20 cellular contexts compared by ENCODE assay signal in the genomic region with DNA sequence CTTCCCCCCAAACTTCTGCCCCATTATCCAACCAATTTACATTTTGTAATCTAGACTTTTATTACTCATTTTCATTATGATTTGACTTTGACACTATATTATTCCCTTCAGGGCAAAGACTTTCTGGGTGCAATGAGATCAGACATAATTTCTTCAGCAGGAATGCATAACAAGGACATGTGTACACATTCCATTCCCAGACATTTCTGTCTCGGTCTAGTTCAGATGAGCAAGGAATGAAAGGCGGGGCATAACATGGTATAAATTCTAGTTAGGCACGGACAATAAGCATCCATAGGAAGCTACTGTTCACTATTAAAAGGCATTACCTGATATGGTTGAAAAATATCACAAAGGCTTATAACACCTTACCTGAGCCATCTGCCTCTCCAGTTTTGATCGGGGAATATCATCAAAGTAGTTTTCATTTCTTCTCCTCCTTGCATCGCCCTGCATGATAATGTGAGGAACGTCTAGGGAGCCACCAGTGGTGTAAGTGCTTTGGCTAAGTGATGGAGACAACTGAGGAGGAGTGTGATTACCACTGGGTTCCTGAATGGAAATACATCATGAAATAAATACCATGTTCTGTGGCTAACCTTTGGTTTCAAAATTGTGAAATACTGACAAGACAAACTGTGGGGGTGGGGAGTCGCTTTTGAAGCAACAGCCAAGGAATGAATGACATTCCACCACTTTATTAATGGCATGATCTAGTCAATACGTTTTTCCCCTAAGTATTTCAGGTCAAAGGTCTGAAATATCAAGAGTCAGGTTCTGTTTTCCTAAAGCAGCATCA.
DNase-seq lines count a peak whose midpoint lies in the region; ATAC-seq, FAIRE-seq and TF ChIP-seq lines count a peak whose summit lies in the region.
"Had no signal": no experiment of that assay in that cellular context is flagged by ENCODE, and none has a peak within 500 bp of the region (broad histone marks: within the 10 kb centered on the region; RNA-seq: fewer than 3 reads in every experiment).

No MANE protein-coding gene starts in this region.

- no peak overlapping the region for H2AFZ ChIP-seq in mesenchymal stem cell (ENCODE audit: low read depth, low read length)

- H2BK12ac ChIP-seq in mesenchymal stem cell (ENCODE audit: low read length in 2 of 2), result no peak overlapping the region

- no peak overlapping the region for H3K4me3 Mint-ChIP-seq in stimulated activated effector memory CD8-positive, alpha-beta T cell treated with anti-CD3 and anti-CD28 coated beads, Interleukin-12 subunit alpha, Interleukin-12 subunit beta, amount 100 ng/mL, for 72 hours
- H3K4me3 Mint-ChIP-seq: CD4-positive, alpha-beta T cell had no signal

- H3K27me3 ChIP-seq in bronchial epithelial cell (ENCODE audit: control insufficient read depth, insufficient read depth, low read length) (no peaks in the 10 kb centered on the region), mesenchymal stem cell (ENCODE audit: control insufficient read depth in 1 of 2, insufficient read depth in 1 of 2, low read length in 2 of 2) (peaks cover 0 to 5% of the 10 kb centered on the region in 2 experiments)

- ATAC-seq in stimulated activated effector memory CD8-positive, alpha-beta T cell treated with anti-CD3 and anti-CD28 coated beads, Interleukin-12 subunit alpha, Interleukin-12 subunit beta, amount 100 ng/mL, for 72 hours, result no peak
- no peak for ATAC-seq in GM18519 (IDR thresholded peaks at IDR 0.05; ENCODE audit: low FRiP score, unreplicated experiment)

- H3K4me2 ChIP-seq in mesenchymal stem cell (ENCODE audit: low read length, poor library complexity, severe bottlenecking), result no peak overlapping the region

- no peaks in the 10 kb centered on the region for H3K36me3 ChIP-seq in bronchial epithelial cell (ENCODE audit: control insufficient read depth, insufficient read depth, low read length)
- H3K36me3 ChIP-seq in mesenchymal stem cell (ENCODE audit: control insufficient read depth in 1 of 2, insufficient read depth in 2 of 2, low read depth in 1 of 2, low read length in 2 of 2), result no peaks in the 10 kb centered on the region
- H3K36me3 ChIP-seq: BE2C, HAP-1 had no signal

- H3K9me3 ChIP-seq in mesenchymal stem cell (ENCODE audit: control insufficient read depth, low read length), result no peaks in the 10 kb centered on the region
- H3K9me3 ChIP-seq: BE2C, HAP-1 had no signal

- H3K27ac Mint-ChIP-seq in stimulated activated effector memory CD8-positive, alpha-beta T cell treated with anti-CD3 and anti-CD28 coated beads, Interleukin-12 subunit alpha, Interleukin-12 subunit beta, amount 100 ng/mL, for 72 hours, result no peak overlapping the region
- H3K27ac Mint-ChIP-seq: CD4-positive, alpha-beta T cell had no signal

- H2BK15ac ChIP-seq in mesenchymal stem cell (ENCODE audit: low read depth, poor library complexity, severe bottlenecking), result no peak overlapping the region

- H3K18ac ChIP-seq in mesenchymal stem cell (ENCODE audit: low read depth in 1 of 2, low read length in 2 of 2), result no peak overlapping the region

- H3K4me1 Mint-ChIP-seq in stimulated activated effector memory CD8-positive, alpha-beta T cell treated with anti-CD3 and anti-CD28 coated beads, Interleukin-12 subunit alpha, Interleukin-12 subunit beta, amount 100 ng/mL, for 72 hours, result no peaks in the 10 kb centered on the region

- DNase-seq in AG10803 (ENCODE audit: low read depth) (peak; percentile 44), GM19239 (ENCODE audit: insufficient read length, low spot score) (no peak), bronchial epithelial cell (ENCODE audit: low read depth) (peak; percentile 12), mesenchymal stem cell (no peak), NCI-H2171 (lab: John Stamatoyannopoulos, UW) (no peak), caudate nucleus (lab: John Stamatoyannopoulos, UW) (no peak)
- no peak for DNase-seq in stimulated activated effector memory CD8-positive, alpha-beta T cell treated with anti-CD3 and anti-CD28 coated beads, Interleukin-12 subunit alpha, Interleukin-12 subunit beta, amount 100 ng/mL, for 72 hours (ENCODE audit: low spot score in 2 of 2)
- DNase-seq: BE2C; Calu3; CD4-positive, alpha-beta T cell; IMR-90; MV-4-11; NCI-H1417 treated with DMSO at 0.1 percent for 48 hours; NCI-H2029 treated with DMSO at 0.1 percent for 48 hours; NCI-H748 treated with DMSO at 0.1 percent for 48 hours; OCI-M1; SIG-M5 had no signal

- no peak overlapping the region for H3K9ac ChIP-seq in mesenchymal stem cell (ENCODE audit: low read length)

- H3K9me3 Mint-ChIP-seq in stimulated activated effector memory CD8-positive, alpha-beta T cell treated with anti-CD3 and anti-CD28 coated beads, Interleukin-12 subunit alpha, Interleukin-12 subunit beta, amount 100 ng/mL, for 72 hours, result no peaks in the 10 kb centered on the region
- H3K9me3 Mint-ChIP-seq: CD4-positive, alpha-beta T cell had no signal

- H3K4me1 ChIP-seq in mesenchymal stem cell (ENCODE audit: control insufficient read depth, insufficient read depth, low read depth, low read length), result peaks cover 3% of the 10 kb centered on the region
- H3K4me1 ChIP-seq: BE2C had no signal

- H2BK5ac ChIP-seq in mesenchymal stem cell (ENCODE audit: low read depth, low read length, poor library complexity, severe bottlenecking), result peak overlapping the region; percentile 63

- H3K23ac ChIP-seq in mesenchymal stem cell (ENCODE audit: low read length in 2 of 2), result no peak overlapping the region

- no peak overlapping the region for H4K8ac ChIP-seq in mesenchymal stem cell (ENCODE audit: low read length)

- TF ChIP-seq CTCF in AG10803 (conservative IDR thresholded peaks at IDR 0.05; ENCODE audit: low read length), result no peak
- TF ChIP-seq CTCF in bronchial epithelial cell (IDR thresholded peaks at IDR 0.05; ENCODE audit: insufficient read depth, low read length, severe bottlenecking), result no peak

- H2AK5ac ChIP-seq in mesenchymal stem cell (ENCODE audit: low read length, severe bottlenecking), result peak overlapping the region; percentile 70

- H3K36me3 Mint-ChIP-seq in stimulated activated effector memory CD8-positive, alpha-beta T cell treated with anti-CD3 and anti-CD28 coated beads, Interleukin-12 subunit alpha, Interleukin-12 subunit beta, amount 100 ng/mL, for 72 hours, result no peaks in the 10 kb centered on the region

- no peak overlapping the region for H4K91ac ChIP-seq in mesenchymal stem cell (ENCODE audit: low read length)

- H3K14ac ChIP-seq in mesenchymal stem cell (ENCODE audit: low read length in 2 of 2), result no peak overlapping the region

- H3K4me3 ChIP-seq in AG10803 (ENCODE audit: low read length) (no peak overlapping the region), bronchial epithelial cell (ENCODE audit: low read depth, low read length) (no peak overlapping the region), mesenchymal stem cell (ENCODE audit: insufficient read depth in 1 of 2, low read depth in 1 of 2, low read length in 2 of 2) (no peak overlapping the region)
- H3K4me3 ChIP-seq: HAP-1 had no signal

- no peak overlapping the region for H3K4ac ChIP-seq in mesenchymal stem cell (ENCODE audit: low read depth in 1 of 2, low read length in 2 of 2)

- H3K27ac ChIP-seq in mesenchymal stem cell (ENCODE audit: low read length, poor library complexity, severe bottlenecking) (peak overlapping the region; percentile 43), caudate nucleus (ENCODE audit: low read depth, low read length) (no peak overlapping the region)

- H3K79me1 ChIP-seq in mesenchymal stem cell (replicated peaks; ENCODE audit: low read length, poor library complexity, severe bottlenecking), result no peaks in the 10 kb centered on the region

- FAIRE-seq in GM19239 (lab: Jason Lieb, UNC) (peak; percentile 18), bronchial epithelial cell (lab: Jason Lieb, UNC) (peak; percentile 40)
- FAIRE-seq: G401.6 had no signal

- whole genome bisulfite sequencing in mesenchymal stem cell, result 73% methylated on average over 5 of the region's 8 CpGs

- H2BK120ac ChIP-seq in mesenchymal stem cell (ENCODE audit: low read depth, low read length), result no peak overlapping the region

Comparison
In these comparisons a context has a peak if more than half of its experiments do, and no peak if none do; other contexts are left out.
1. DNase-seq: peak in AG10803 (single experiment) and bronchial epithelial cell (single experiment); none in GM19239 (single experiment), mesenchymal stem cell (single experiment), NCI-H2171 (single experiment), stimulated activated effector memory CD8-positive, alpha-beta T cell treated with anti-CD3 and anti-CD28 coated beads, Interleukin-12 subunit alpha, Interleukin-12 subunit beta, amount 100 ng/mL, for 72 hours (0 of 2) and caudate nucleus (0 of 61).